Comparison of ENCODE assay signal across 15 cellular contexts in the genomic region with DNA sequence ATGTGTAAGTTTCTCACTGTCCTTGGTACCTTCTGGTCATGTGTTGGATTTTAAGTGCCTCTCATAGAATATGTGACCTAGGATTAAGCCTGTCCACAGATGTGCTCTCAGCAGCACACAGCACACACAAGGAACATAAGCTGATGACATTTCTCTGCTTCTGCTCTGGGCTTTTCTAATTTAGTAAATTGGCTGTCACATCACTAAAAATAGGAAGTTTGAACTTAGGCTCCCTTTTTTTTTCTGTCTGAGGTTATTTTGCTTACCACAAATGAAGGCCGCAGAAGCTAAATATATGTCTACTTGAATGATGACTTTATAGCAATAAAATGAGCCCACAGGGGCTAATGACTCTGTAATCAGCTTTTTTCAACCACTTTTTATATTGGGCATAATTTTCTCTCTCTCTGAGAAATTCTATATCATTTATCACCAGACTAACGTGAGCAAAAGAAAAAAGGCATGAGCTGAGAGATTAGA.
DNase-seq lines count a peak whose midpoint lies in the region; ATAC-seq and TF ChIP-seq lines count a peak whose summit lies in the region.
"Had no signal": no experiment of that assay in that cellular context is flagged by ENCODE, and none has a peak within 500 bp of the region (broad histone marks: within the 10 kb centered on the region; RNA-seq: fewer than 3 reads in every experiment).

No MANE protein-coding gene starts in this region.

- no peaks in the 10 kb centered on the region for H3K9me3 ChIP-seq in aorta (ENCODE audit: control insufficient read depth, low read length)
- H3K9me3 ChIP-seq: ovary, thoracic aorta had no signal

- DNase-seq in GDM1 (lab: John Stamatoyannopoulos, UW) (peak; percentile 5), NCI-H524 treated with DMSO at 0.1 percent for 48 hours (lab: John Stamatoyannopoulos, UW) (peak; percentile 76), astrocyte of the spinal cord (ENCODE audit: low read depth, low spot score) (peak; percentile 45), aorta (no peak), substantia nigra (lab: John Stamatoyannopoulos, UW) (no peak), nucleus accumbens (lab: John Stamatoyannopoulos, UW) (no peak)
- DNase-seq in activated CD8-positive, alpha-beta memory T cell treated with anti-CD3 and anti-CD28 coated beads, Interleukin-2, amount 50 U/mL, for 4 hours, result no peak
- DNase-seq: activated CD4-positive, alpha-beta T cell treated with anti-CD3 and anti-CD28 coated beads for 48 hours; activated T-cell treated with anti-CD3 and anti-CD28 coated beads, Interleukin-2, amount 50 U/mL, for 72 hours; islet precursor cell; ovary; PC-3 had no signal

- no peaks in the 10 kb centered on the region for H3K36me3 ChIP-seq in aorta (ENCODE audit: control insufficient read depth in 1 of 2, insufficient read depth in 2 of 2, low read length in 1 of 2)
- H3K36me3 ChIP-seq: ovary, thoracic aorta had no signal

- no peaks in the 10 kb centered on the region for H3K27me3 ChIP-seq in aorta (ENCODE audit: control insufficient read depth in 1 of 2, insufficient read depth in 2 of 2, low read length in 1 of 2)
- H3K27me3 ChIP-seq: ovary had no signal

- H3K4me3 ChIP-seq in astrocyte of the spinal cord (ENCODE audit: low read depth, low read length), result no peak overlapping the region
- no peak overlapping the region for H3K4me3 ChIP-seq in aorta (ENCODE audit: low read length in 2 of 2)
- H3K4me3 ChIP-seq: ovary, thoracic aorta had no signal

- TF ChIP-seq CTCF in astrocyte of the spinal cord (IDR thresholded peaks at IDR 0.05; ENCODE audit: low read depth, low read length), result no peak

- in situ Hi-C loops in astrocyte of the spinal cord (cut with HindIII; ENCODE audit: low sequenced_read_pairs), result no loop called here

- H3K4me1 ChIP-seq in aorta (ENCODE audit: control insufficient read depth in 1 of 2, insufficient read depth in 2 of 2, low read length in 2 of 2), result no peaks in the 10 kb centered on the region

- WGBS in aorta, 2 donors, result 9 to 13% methylated on average over 2 of the region's 2 CpGs

- peak; percentile 41 for ATAC-seq in HG02610 (IDR thresholded peaks at IDR 0.05; ENCODE audit: unreplicated experiment)
- no peak for ATAC-seq in aorta (ENCODE audit: low FRiP score)
- ATAC-seq: activated T-cell treated with anti-CD3 and anti-CD28 coated beads, Interleukin-2, amount 50 U/mL, for 72 hours; PC-3 had no signal

- H3K27ac ChIP-seq in aorta (ENCODE audit: low read depth in 1 of 2, low read length in 2 of 2), result no peak overlapping the region
- H3K27ac ChIP-seq in substantia nigra (ENCODE audit: low read depth, low read length, poor library complexity, severe bottlenecking), result no peak overlapping the region
- H3K27ac ChIP-seq: epithelial cell of prostate, ovary, thoracic aorta had no signal

- intact Hi-C loops in aorta (cut with DNase I), result no loop called here

Comparison
In these comparisons a context has a peak if more than half of its experiments do, and no peak if none do; other contexts are left out.
1. DNase-seq: peak in GDM1 (single experiment), NCI-H524 treated with DMSO at 0.1 percent for 48 hours (single experiment) and astrocyte of the spinal cord (single experiment); none in aorta (0 of 2), substantia nigra (0 of 49), nucleus accumbens (0 of 56) and activated CD8-positive, alpha-beta memory T cell treated with anti-CD3 and anti-CD28 coated beads, Interleukin-2, amount 50 U/mL, for 4 hours (single experiment).